ENCODE assay signal across 8 cellular contexts in genomic region chr14:32588448-32589320, GRCh38.
DNase-seq lines count a peak whose midpoint lies in the region; ATAC-seq and TF ChIP-seq lines count a peak whose summit lies in the region.

No MANE protein-coding gene starts in this region.

- H3K9me3 ChIP-seq in effector memory CD4-positive, alpha-beta T cell (ENCODE audit: control insufficient read depth, low read length): no peaks in the 10 kb centered on the region

- no peak overlapping the region for H3K27ac ChIP-seq in effector memory CD4-positive, alpha-beta T cell (ENCODE audit: insufficient read depth, low read length, poor library complexity, severe bottlenecking)

- DNase-seq in GM12864 (ENCODE audit: low read depth) (peak; percentile 42), SW480 (ENCODE audit: low spot score) (peak; percentile 2), iPS-NIHi7 (ENCODE audit: extremely low spot score) (peak; percentile 46), NCI-H187 (lab: John Stamatoyannopoulos, UW) (no peak), NCI-H1092 (lab: John Stamatoyannopoulos, UW) (no peak)
- no peak for DNase-seq in effector memory CD4-positive, alpha-beta T cell

- ATAC-seq in HG02884 (IDR thresholded peaks at IDR 0.05; ENCODE audit: unreplicated experiment) (peak; percentile 50), GM21717 (IDR thresholded peaks at IDR 0.05; ENCODE audit: unreplicated experiment) (no peak)

- no peaks in the 10 kb centered on the region for H3K4me1 ChIP-seq in effector memory CD4-positive, alpha-beta T cell (ENCODE audit: control insufficient read depth, insufficient read depth, low read length, poor library complexity, severe bottlenecking)

- no peaks in the 10 kb centered on the region for H3K36me3 ChIP-seq in effector memory CD4-positive, alpha-beta T cell (ENCODE audit: control insufficient read depth, insufficient read depth, low read length)

- no peak overlapping the region for H3K4me3 ChIP-seq in GM12864 (ENCODE audit: low read depth, low read length)
- no peak overlapping the region for H3K4me3 ChIP-seq in effector memory CD4-positive, alpha-beta T cell (ENCODE audit: insufficient read depth, low read depth, low read length, poor library complexity, severe bottlenecking)

- H3K27me3 ChIP-seq in effector memory CD4-positive, alpha-beta T cell (replicated peaks; ENCODE audit: control insufficient read depth, insufficient read depth, low read length, poor library complexity, severe bottlenecking): no peaks in the 10 kb centered on the region

- peak; percentile 80 for TF ChIP-seq CTCF in GM12864 (IDR thresholded peaks at IDR 0.05; ENCODE audit: low read depth, low read length, missing control alignments)

Comparison
In these comparisons a context has a peak if more than half of its experiments do, and no peak if none do; other contexts are left out.
1. DNase-seq: peak in GM12864 (single experiment), SW480 (single experiment) and iPS-NIHi7 (single experiment); none in NCI-H187 (0 of 2), effector memory CD4-positive, alpha-beta T cell (0 of 3) and NCI-H1092 (single experiment).